In genomic region chr1:101436100-101436511, GRCh38 we compare ENCODE assay signal across 15 cellular contexts.
DNase-seq lines count a peak whose midpoint lies in the region; ATAC-seq, FAIRE-seq and TF ChIP-seq lines count a peak whose summit lies in the region.
"Had no signal": no experiment of that assay in that cellular context is flagged by ENCODE, and none has a peak within 500 bp of the region (broad histone marks: within the 10 kb centered on the region; RNA-seq: fewer than 3 reads in every experiment).

No MANE protein-coding gene starts in this region.

- H3K79me2 ChIP-seq in GM12878 (ENCODE audit: control insufficient read depth, insufficient read depth, low read length), result no peaks in the 10 kb centered on the region

- in situ Hi-C loops in GM12878 (cut with MboI) (loop anchor here (5.0 to 10.0 kb wide), 2 partner anchors 129 to 511 kb away; no protein-coding TSS in a partner anchor), GM13976 (cut with MboI; ENCODE audit: low sequenced_read_pairs, unreplicated experiment) (loop anchor here (5.0 kb wide), 1 partner anchor 129 kb away; no protein-coding TSS in a partner anchor)

- TF ChIP-seq EP300 in GM12878 (IDR thresholded peaks at IDR 0.05; ENCODE audit: borderline replicate concordance in 1 of 2, control insufficient read depth in 1 of 2, low read depth in 2 of 2, low read length in 2 of 2), result peak; percentile 20 to 65; a peak in 3 of 4 replicates

- peak overlapping the region; percentile 3; the same call in 1 of the 2 replicates for H2AFZ ChIP-seq in GM12878 (ENCODE audit: control insufficient read depth, low read depth, low read length)
- H2AFZ ChIP-seq: GM23248 had no signal

- ATAC-seq in GM18873 (IDR thresholded peaks at IDR 0.05; ENCODE audit: low FRiP score, unreplicated experiment) (peak; percentile 52), GM21576 (IDR thresholded peaks at IDR 0.05; ENCODE audit: unreplicated experiment) (peak; percentile 61), HG03108 (IDR thresholded peaks at IDR 0.05; ENCODE audit: unreplicated experiment) (peak; percentile 60), GM12878 (peak; percentile 73)
- ATAC-seq: right cardiac atrium had no signal

- H3K4me3 ChIP-seq in GM12878, result no peak overlapping the region
- H3K4me3 ChIP-seq: GM23248, upper lobe of left lung had no signal

- TF ChIP-seq RAD21 in GM12878 (IDR thresholded peaks at IDR 0.05; ENCODE audit: insufficient read depth, low read depth, low read length), result no peak; the same call in 1 of the 2 replicates

- POLR2A ChIA-PET in GM12878 (lab: Charles Lee), result interaction anchor here (0.7 to 10.3 kb wide), 11 partner anchors 26 to 146 kb away, joined by 3 to 209 read pairs (median 5); no protein-coding TSS in a partner anchor

- H3K4me2 ChIP-seq in GM12878 (ENCODE audit: control insufficient read depth, insufficient read depth), result no peak overlapping the region; the same call in 1 of the 2 replicates

- RAD21 ChIA-PET in GM12878 (lab: Charles Lee; ENCODE audit: unreplicated experiment), result interaction anchor here (0.7 to 15.3 kb wide), 20 partner anchors 11 to 541 kb away, joined by 3 to 503 read pairs (median 10); partner anchors contain the start of gene EXTL2

- peaks cover 54% of the 10 kb centered on the region for H3K4me1 ChIP-seq in GM12878 (ENCODE audit: control insufficient read depth, insufficient read depth, low read length)
- H3K4me1 ChIP-seq: upper lobe of left lung had no signal

- no TSS peak for BruUV-seq in GM12878 (replicated peaks; lab: Mats Ljungman, UMichigan)

- CTCF ChIA-PET in GM12878 (lab: Yijun Ruan, JAX), result interaction anchor here (0.9 to 11.5 kb wide), 21 partner anchors 9 to 519 kb away, joined by 3 to 323 read pairs (median 8); no protein-coding TSS in a partner anchor

- H4K20me1 ChIP-seq in GM12878 (ENCODE audit: control insufficient read depth, insufficient read depth), result no peaks in the 10 kb centered on the region

- no peaks in the 10 kb centered on the region for H3K27me3 ChIP-seq in GM12878 (replicated peaks in 1 of 2; ENCODE audit: control insufficient read depth in 2 of 2, insufficient read depth in 2 of 2, low read length in 1 of 2)
- H3K27me3 ChIP-seq: upper lobe of left lung had no signal

- H3K9ac ChIP-seq in GM12878 (ENCODE audit: control insufficient read depth, insufficient read depth, low read length), result peak overlapping the region; percentile 58
- H3K9ac ChIP-seq: GM23248 had no signal

- intact Hi-C loops in GM12878 (cut with micrococcal nuclease; ENCODE audit: unreplicated experiment), result loop anchor here (1.0 to 5.0 kb wide), 3 partner anchors 26 to 199 kb away; partner anchors contain the start of gene S1PR1

- WGBS in GM12878 (ENCODE audit: insufficient coverage, insufficient replicate concordance, low lambda C conversion rate, missing lambda C conversion rate), result 2% methylated on average over 4 of the region's 4 CpGs

- H3K9me3 ChIP-seq in GM12878 (replicated peaks; ENCODE audit: control insufficient read depth, insufficient read depth, low read length), result peaks cover 3% of the 10 kb centered on the region; the same call in 1 of the 3 replicates
- H3K9me3 ChIP-seq: upper lobe of left lung had no signal

- FAIRE-seq in GM12878 (lab: Jason Lieb, UNC), result no peak
- FAIRE-seq: astrocyte had no signal

- H3K27ac ChIP-seq in GM12878 (ENCODE audit: control insufficient read depth, insufficient read depth), result peak overlapping the region; percentile 90
- H3K27ac ChIP-seq: GM23248, upper lobe of left lung had no signal

- peak; percentile 82 for DNase-seq in GM12878 (ENCODE audit: low read depth, low spot score)
- DNase-seq in LoVo (ENCODE audit: low spot score), result no peak
- no peak for DNase-seq in stimulated activated CD8-positive, alpha-beta memory T cell treated with anti-CD3 and anti-CD28 coated beads, Interleukin-4, amount 100 ng/mL, for 48 hours
- no peak for DNase-seq in GM13976 (ENCODE audit: low spot score)
- DNase-seq: GM23248; hypothalamus; MV-4-11; NK-92 treated with Interleukin-12 subunit alpha and Interleukin-12 subunit beta, amount 100 ng/mL, for 24 hours; right cardiac atrium; T-helper 1 cell; upper lobe of left lung had no signal

- no peak; a peak in 1 of 6 replicates for TF ChIP-seq CTCF in GM12878 (IDR thresholded peaks at IDR 0.05 in 2 of 3, conservative IDR thresholded peaks at IDR 0.05 in 1 of 3; ENCODE audit: control insufficient read depth in 2 of 3, extremely low read depth in 1 of 3, insufficient read depth in 1 of 3, low read depth in 3 of 3, low read length in 3 of 3)
- no peak for TF ChIP-seq CTCF in GM13976 (IDR thresholded peaks at IDR 0.05; ENCODE audit: borderline replicate concordance, control extremely low read depth, extremely low read depth, insufficient read depth, missing control alignments)

- H3K36me3 ChIP-seq in GM12878 (ENCODE audit: control insufficient read depth in 2 of 2, insufficient read depth in 2 of 2, low read length in 1 of 2), result no peaks in the 10 kb centered on the region; a peak in 1 of 4 replicates
- H3K36me3 ChIP-seq: upper lobe of left lung had no signal

- TF ChIP-seq POLR2A in GM12878 (IDR thresholded peaks at IDR 0.05; ENCODE audit: low read depth, low read length), result no peak

- SMC1A ChIA-PET in GM12878 (lab: Charles Lee; ENCODE audit: uncharacterized antibody, unreplicated experiment), result interaction anchor here (0.6 to 12.4 kb wide), 23 partner anchors 8 to 717 kb away, joined by 3 to 507 read pairs (median 11); partner anchors contain the start of gene VCAM1

TF ChIP-seq in GM12878, 131 proteins besides CTCF, POLR2A, EP300 and RAD21 (continues in another document):
- no peak for TF ChIP-seq TAF1 (IDR thresholded peaks at IDR 0.05; ENCODE audit: borderline replicate concordance, low read depth, low read length)
- 0 out of 3 replicates have a peak, but pooled peaks have one; percentile 7 for TF ChIP-seq POU2F2 (IDR thresholded peaks at IDR 0.05; ENCODE audit: borderline replicate concordance, low read depth, low read length)
- no peak for TF ChIP-seq TARDBP (IDR thresholded peaks at IDR 0.05; ENCODE audit: borderline replicate concordance)
- no peak for TF ChIP-seq NFXL1 (IDR thresholded peaks at IDR 0.05; ENCODE audit: borderline replicate concordance)
- no peak for TF ChIP-seq CEBPZ (IDR thresholded peaks at IDR 0.05; ENCODE audit: low read depth, low read length)
- no peak for TF ChIP-seq PAX8 (IDR thresholded peaks at IDR 0.05)
- TF ChIP-seq NR2F1 (conservative IDR thresholded peaks at IDR 0.05), result no peak
- no peak for TF ChIP-seq RB1 (IDR thresholded peaks at IDR 0.05; ENCODE audit: borderline replicate concordance)
- no peak for TF ChIP-seq JUND (IDR thresholded peaks at IDR 0.05; ENCODE audit: low read depth, low read length)
- no peak for TF ChIP-seq POLR2AphosphoS2 (IDR thresholded peaks at IDR 0.05; ENCODE audit: low read depth, low read length)
- TF ChIP-seq CBX3 (IDR thresholded peaks at IDR 0.05; ENCODE audit: borderline replicate concordance, low read depth), result no peak
- no peak for TF ChIP-seq USF2 (IDR thresholded peaks at IDR 0.05; ENCODE audit: borderline replicate concordance, low read depth, low read length)
- peak; percentile 43 for TF ChIP-seq RELB (IDR thresholded peaks at IDR 0.05; ENCODE audit: low read depth)
- peak; percentile 53 for TF ChIP-seq RUNX3 (IDR thresholded peaks at IDR 0.05; ENCODE audit: low read length)
- TF ChIP-seq MEF2A (IDR thresholded peaks at IDR 0.05; ENCODE audit: insufficient read depth, low read depth, low read length), result peak; percentile 64
